Comparison of ENCODE assay signal across 17 cellular contexts in genomic region chr15:35491999-35492398, GRCh38. TPM values are rescaled to one million over a fixed set of nuclear protein-coding genes. Genes with fewer than 3 reads are reported as not detected.
A peak's percentile ranks its signal among the peaks of the same experiment; 100 is the strongest.
DNase-seq lines count a peak whose midpoint lies in the region; ATAC-seq and TF ChIP-seq lines count a peak whose summit lies in the region.
"Had no signal": no experiment of that assay in that cellular context is flagged by ENCODE, and none has a peak within 500 bp of the region (broad histone marks: within the 10 kb centered on the region; RNA-seq: fewer than 3 reads in every experiment).

No MANE protein-coding gene starts in this region.

- H3K36me3 ChIP-seq in colonic mucosa (no peaks in the 10 kb centered on the region), mucosa of descending colon (ENCODE audit: low read depth) (peaks cover 5% of the 10 kb centered on the region)

- in situ Hi-C loops in Caki2 (cut with HindIII; ENCODE audit: low pct_unique_long_range_greater_than_20kb, low sequenced_read_pairs): no loop called here

- H3K4me1 ChIP-seq in colonic mucosa (no peaks in the 10 kb centered on the region), mucosa of descending colon (ENCODE audit: low read depth) (peaks cover 9% of the 10 kb centered on the region)

- peak overlapping the region; percentile 64 for H3K27ac ChIP-seq in colonic mucosa

- no peak for TF ChIP-seq CTCF in colonic mucosa (IDR thresholded peaks at IDR 0.05)
- TF ChIP-seq CTCF in mucosa of descending colon (IDR thresholded peaks at IDR 0.05): no peak

- DNase-seq in Caki2 (ENCODE audit: low read depth) (peak; percentile 68), NCI-H524 treated with DMSO at 0.1 percent for 48 hours (lab: John Stamatoyannopoulos, UW) (peak; percentile 74), colonic mucosa (peak; percentile 47), mucosa of descending colon (peak in 1 of 3 donors; percentile 50)
- DNase-seq: Caco-2, DMS79 treated with DMSO at 0.1 percent for 48 hours, H9, NCI-H1048, NCI-H146, NCI-H2081 treated with DMSO at 0.1 percent for 48 hours, NCI-H526, PC-3 had no signal

- H3K27me3 ChIP-seq in colonic mucosa: no peaks in the 10 kb centered on the region

- H3K9ac ChIP-seq in colonic mucosa (ENCODE audit: low read depth in 2 of 2, low read length in 2 of 2): peak overlapping the region in 1 of 2 donors; percentile 19

- no peaks in the 10 kb centered on the region for H3K9me3 ChIP-seq in colonic mucosa
- peaks cover 6% of the 10 kb centered on the region for H3K9me3 ChIP-seq in mucosa of descending colon

- intact Hi-C loops in colonic mucosa (cut with DNase I) (no loop called here), mucosa of descending colon (cut with DNase I, micrococcal nuclease) (no loop called here)

- H3K4me3 ChIP-seq in colonic mucosa (no peak overlapping the region), mucosa of descending colon (no peak overlapping the region)
- H3K4me3 ChIP-seq: K562 had no signal

- peak; percentile 91 for ATAC-seq in mucosa of descending colon
- no peak for ATAC-seq in GM18498 (IDR thresholded peaks at IDR 0.05; ENCODE audit: unreplicated experiment)
- ATAC-seq in GM21381 (IDR thresholded peaks at IDR 0.05; ENCODE audit: unreplicated experiment): no peak
- ATAC-seq in HG02973 (IDR thresholded peaks at IDR 0.05; ENCODE audit: unreplicated experiment): no peak
- no peak for ATAC-seq in GM18502 (IDR thresholded peaks at IDR 0.05; ENCODE audit: poor library complexity, unreplicated experiment)
- ATAC-seq: K562, PC-3 had no signal

RNA-seq across cellular contexts. Expression of gene DPH6, which starts 54.0 kb away (rescaled TPM):
- total RNA-seq in Caki2 (2014; rRNA removed; shearing (Covaris generic); ENCODE audit: low replicate concordance): 11.9 and 18.9 TPM in 2 replicates
- total RNA-seq in colonic mucosa: 10 to 100 TPM; 14.8 to 15.3 TPM
- 10 to 100 TPM; 16.8 to 23.7 (median 21.2) TPM for total RNA-seq in mucosa of descending colon
